In the genomic region with DNA sequence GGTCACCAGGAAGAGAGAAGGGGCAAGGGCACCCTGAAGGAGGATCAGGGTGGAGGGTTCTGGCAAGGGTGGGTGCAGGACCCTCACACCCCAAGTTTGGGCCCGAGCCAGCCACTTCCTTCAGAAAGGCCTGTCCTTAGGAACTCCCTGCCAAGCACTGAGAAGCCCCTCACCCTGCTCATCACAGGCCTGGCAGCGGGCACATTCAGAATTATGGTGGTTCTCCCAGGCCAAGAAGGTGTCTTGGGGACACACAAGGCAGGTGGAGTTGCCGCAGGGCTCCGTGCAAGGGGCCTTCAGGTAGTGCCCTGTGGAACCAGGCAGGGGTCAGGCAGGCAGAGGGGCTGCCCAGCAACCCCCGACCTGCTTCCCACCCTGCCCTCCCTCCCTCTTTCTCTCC, we compare ENCODE assay signal across 1 cellular context.
TF ChIP-seq lines count a peak whose summit lies in the region.

No MANE protein-coding gene starts in this region.

TF ChIP-seq in HepG2, 621 proteins besides CTCF, POLR2A, EP300 and RAD21:
- TF ChIP-seq IRX3 (CRISPR knock-in tag; IDR thresholded peaks at IDR 0.05; ENCODE audit: borderline replicate concordance, low read depth) (no peak), DNMT3B (CRISPR knock-in tag; conservative IDR thresholded peaks at IDR 0.05) (no peak), ZFP36L2 (CRISPR knock-in tag; IDR thresholded peaks at IDR 0.05) (no peak), ZNF496 (CRISPR knock-in tag; IDR thresholded peaks at IDR 0.05; ENCODE audit: insufficient replicate concordance) (no peak), ZKSCAN1 (IDR thresholded peaks at IDR 0.05; ENCODE audit: low read length) (no peak), TAF15 (IDR thresholded peaks at IDR 0.05; ENCODE audit: low read depth, low read length, poor library complexity, severe bottlenecking) (no peak), FLYWCH1 (CRISPR knock-in tag; IDR thresholded peaks at IDR 0.05) (no peak), ZNF431 (CRISPR knock-in tag; IDR thresholded peaks at IDR 0.05; ENCODE audit: borderline replicate concordance, low read depth) (0 out of 2 replicates have a peak, but pooled peaks have one; percentile 7), NONO (IDR thresholded peaks at IDR 0.05) (no peak), NONO (CRISPR knock-in tag; conservative IDR thresholded peaks at IDR 0.05) (no peak), KLF6 (CRISPR knock-in tag; IDR thresholded peaks at IDR 0.05) (no peak), CCDC6 (CRISPR knock-in tag; IDR thresholded peaks at IDR 0.05) (no peak), ZNF558 (CRISPR knock-in tag; IDR thresholded peaks at IDR 0.05; ENCODE audit: borderline replicate concordance) (0 out of 2 replicates have a peak, but pooled peaks have one; percentile 37), MTA3 (CRISPR knock-in tag; IDR thresholded peaks at IDR 0.05) (no peak), NR2F2 (IDR thresholded peaks at IDR 0.05; ENCODE audit: borderline replicate concordance, low read depth) (no peak), POGZ (CRISPR knock-in tag; IDR thresholded peaks at IDR 0.05) (no peak), AGO1 (IDR thresholded peaks at IDR 0.05; ENCODE audit: low read depth, low read length, poor library complexity, severe bottlenecking) (peak; percentile 10)
- TF ChIP-seq, protein P1, sequence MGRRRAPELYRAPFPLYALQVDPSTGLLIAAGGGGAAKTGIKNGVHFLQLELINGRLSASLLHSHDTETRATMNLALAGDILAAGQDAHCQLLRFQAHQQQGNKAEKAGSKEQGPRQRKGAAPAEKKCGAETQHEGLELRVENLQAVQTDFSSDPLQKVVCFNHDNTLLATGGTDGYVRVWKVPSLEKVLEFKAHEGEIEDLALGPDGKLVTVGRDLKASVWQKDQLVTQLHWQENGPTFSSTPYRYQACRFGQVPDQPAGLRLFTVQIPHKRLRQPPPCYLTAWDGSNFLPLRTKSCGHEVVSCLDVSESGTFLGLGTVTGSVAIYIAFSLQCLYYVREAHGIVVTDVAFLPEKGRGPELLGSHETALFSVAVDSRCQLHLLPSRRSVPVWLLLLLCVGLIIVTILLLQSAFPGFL (CRISPR knock-in tag; IDR thresholded peaks at IDR 0.05) = no peak
- TF ChIP-seq, protein P2, sequence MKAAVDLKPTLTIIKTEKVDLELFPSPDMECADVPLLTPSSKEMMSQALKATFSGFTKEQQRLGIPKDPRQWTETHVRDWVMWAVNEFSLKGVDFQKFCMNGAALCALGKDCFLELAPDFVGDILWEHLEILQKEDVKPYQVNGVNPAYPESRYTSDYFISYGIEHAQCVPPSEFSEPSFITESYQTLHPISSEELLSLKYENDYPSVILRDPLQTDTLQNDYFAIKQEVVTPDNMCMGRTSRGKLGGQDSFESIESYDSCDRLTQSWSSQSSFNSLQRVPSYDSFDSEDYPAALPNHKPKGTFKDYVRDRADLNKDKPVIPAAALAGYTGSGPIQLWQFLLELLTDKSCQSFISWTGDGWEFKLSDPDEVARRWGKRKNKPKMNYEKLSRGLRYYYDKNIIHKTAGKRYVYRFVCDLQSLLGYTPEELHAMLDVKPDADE (CRISPR knock-in tag; IDR thresholded peaks at IDR 0.05) = no peak
- TF ChIP-seq, protein P3, sequence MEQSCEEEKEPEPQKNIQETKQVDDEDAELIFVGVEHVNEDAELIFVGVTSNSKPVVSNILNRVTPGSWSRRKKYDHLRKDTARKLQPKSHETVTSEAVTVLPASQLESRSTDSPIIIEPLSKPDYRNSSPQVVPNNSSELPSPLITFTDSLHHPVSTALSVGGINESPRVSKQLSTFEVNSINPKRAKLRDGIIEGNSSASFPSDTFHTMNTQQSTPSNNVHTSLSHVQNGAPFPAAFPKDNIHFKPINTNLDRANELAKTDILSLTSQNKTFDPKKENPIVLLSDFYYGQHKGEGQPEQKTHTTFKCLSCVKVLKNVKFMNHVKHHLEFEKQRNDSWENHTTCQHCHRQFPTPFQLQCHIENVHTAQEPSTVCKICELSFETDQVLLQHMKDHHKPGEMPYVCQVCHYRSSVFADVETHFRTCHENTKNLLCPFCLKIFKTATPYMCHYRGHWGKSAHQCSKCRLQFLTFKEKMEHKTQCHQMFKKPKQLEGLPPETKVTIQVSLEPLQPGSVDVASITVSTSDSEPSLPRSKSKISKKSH (CRISPR knock-in tag; IDR thresholded peaks at IDR 0.05; ENCODE audit: borderline replicate concordance) = 0 out of 2 replicates have a peak, but pooled peaks have one; percentile 6
- TF ChIP-seq, protein P4, sequence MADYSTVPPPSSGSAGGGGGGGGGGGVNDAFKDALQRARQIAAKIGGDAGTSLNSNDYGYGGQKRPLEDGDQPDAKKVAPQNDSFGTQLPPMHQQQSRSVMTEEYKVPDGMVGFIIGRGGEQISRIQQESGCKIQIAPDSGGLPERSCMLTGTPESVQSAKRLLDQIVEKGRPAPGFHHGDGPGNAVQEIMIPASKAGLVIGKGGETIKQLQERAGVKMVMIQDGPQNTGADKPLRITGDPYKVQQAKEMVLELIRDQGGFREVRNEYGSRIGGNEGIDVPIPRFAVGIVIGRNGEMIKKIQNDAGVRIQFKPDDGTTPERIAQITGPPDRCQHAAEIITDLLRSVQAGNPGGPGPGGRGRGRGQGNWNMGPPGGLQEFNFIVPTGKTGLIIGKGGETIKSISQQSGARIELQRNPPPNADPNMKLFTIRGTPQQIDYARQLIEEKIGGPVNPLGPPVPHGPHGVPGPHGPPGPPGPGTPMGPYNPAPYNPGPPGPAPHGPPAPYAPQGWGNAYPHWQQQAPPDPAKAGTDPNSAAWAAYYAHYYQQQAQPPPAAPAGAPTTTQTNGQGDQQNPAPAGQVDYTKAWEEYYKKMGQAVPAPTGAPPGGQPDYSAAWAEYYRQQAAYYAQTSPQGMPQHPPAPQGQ (CRISPR knock-in tag; IDR thresholded peaks at IDR 0.05; ENCODE audit: borderline replicate concordance) = no peak
- TF ChIP-seq, protein P5, sequence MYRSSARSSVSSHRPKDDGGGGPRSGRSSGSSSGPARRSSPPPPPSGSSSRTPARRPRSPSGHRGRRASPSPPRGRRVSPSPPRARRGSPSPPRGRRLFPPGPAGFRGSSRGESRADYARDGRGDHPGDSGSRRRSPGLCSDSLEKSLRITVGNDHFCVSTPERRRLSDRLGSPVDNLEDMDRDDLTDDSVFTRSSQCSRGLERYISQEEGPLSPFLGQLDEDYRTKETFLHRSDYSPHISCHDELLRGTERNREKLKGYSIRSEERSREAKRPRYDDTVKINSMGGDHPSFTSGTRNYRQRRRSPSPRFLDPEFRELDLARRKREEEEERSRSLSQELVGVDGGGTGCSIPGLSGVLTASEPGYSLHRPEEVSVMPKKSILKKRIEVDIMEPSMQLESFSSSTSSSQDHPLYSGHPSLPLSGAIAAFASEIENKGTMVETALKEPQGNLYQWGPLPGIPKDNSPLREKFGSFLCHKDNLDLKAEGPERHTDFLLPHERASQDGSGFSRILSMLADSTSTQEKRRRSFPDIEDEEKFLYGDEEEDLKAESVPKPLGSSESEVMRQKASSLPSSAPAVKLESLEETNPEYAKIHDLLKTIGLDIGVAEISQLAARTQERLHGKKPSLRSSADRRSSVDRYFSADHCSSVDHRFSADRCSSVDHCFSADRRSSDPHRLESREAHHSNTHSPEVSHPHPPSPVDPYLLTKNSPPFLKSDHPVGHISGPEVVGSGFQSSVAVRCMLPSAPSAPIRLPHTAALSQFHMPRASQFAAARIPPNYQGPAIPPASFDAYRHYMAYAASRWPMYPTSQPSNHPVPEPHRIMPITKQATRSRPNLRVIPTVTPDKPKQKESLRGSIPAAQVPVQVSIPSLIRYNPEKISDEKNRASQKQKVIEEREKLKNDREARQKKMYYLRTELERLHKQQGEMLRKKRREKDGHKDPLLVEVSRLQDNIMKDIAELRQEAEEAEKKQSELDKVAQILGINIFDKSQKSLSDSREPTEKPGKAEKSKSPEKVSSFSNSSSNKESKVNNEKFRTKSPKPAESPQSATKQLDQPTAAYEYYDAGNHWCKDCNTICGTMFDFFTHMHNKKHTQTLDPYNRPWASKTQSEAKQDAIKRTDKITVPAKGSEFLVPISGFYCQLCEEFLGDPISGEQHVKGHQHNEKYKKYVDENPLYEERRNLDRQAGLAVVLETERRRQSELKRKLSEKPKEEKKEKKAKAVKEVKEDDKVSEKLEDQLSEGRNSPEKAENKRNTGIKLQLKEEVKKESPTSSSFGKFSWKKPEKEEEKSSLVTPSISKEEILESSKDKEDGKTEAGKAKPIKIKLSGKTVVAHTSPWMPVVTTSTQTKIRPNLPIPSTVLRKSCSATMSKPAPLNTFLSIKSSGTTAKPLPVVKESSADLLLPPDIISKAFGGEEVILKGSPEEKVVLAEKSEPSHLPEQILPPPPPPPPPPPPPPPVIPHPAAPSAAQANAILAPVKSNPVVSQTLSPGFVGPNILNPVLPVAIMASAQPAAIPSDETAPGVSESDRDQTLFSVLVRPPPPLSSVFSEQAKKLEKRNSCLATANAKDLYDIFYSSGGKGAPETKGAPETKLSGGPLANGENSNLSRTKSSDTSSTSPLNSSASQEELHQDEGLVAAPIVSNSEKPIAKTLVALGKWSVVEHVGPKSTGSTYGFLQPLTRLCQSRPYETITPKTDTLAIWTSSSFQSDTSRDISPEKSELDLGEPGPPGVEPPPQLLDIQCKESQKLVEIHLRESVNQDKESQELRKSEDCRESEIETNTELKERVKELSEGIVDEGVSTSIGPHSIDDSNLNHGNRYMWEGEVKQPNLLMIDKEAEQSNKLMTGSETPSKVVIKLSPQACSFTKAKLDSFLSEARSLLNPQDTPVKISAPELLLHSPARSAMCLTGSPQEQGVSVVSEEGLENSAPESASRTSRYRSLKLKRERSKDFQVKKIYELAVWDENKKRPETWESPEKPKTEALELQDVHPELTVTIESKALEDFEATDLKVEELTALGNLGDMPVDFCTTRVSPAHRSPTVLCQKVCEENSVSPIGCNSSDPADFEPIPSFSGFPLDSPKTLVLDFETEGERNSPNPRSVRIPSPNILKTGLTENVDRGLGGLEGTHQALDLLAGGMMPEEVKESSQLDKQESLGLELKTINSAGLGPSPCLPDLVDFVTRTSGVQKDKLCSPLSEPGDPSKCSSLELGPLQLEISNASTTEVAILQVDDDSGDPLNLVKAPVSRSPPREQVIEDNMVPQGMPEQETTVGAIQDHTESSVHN (CRISPR knock-in tag; IDR thresholded peaks at IDR 0.05) = no peak
- TF ChIP-seq, protein P6, sequence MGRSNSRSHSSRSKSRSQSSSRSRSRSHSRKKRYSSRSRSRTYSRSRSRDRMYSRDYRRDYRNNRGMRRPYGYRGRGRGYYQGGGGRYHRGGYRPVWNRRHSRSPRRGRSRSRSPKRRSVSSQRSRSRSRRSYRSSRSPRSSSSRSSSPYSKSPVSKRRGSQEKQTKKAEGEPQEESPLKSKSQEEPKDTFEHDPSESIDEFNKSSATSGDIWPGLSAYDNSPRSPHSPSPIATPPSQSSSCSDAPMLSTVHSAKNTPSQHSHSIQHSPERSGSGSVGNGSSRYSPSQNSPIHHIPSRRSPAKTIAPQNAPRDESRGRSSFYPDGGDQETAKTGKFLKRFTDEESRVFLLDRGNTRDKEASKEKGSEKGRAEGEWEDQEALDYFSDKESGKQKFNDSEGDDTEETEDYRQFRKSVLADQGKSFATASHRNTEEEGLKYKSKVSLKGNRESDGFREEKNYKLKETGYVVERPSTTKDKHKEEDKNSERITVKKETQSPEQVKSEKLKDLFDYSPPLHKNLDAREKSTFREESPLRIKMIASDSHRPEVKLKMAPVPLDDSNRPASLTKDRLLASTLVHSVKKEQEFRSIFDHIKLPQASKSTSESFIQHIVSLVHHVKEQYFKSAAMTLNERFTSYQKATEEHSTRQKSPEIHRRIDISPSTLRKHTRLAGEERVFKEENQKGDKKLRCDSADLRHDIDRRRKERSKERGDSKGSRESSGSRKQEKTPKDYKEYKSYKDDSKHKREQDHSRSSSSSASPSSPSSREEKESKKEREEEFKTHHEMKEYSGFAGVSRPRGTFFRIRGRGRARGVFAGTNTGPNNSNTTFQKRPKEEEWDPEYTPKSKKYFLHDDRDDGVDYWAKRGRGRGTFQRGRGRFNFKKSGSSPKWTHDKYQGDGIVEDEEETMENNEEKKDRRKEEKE (IDR thresholded peaks at IDR 0.05) = no peak
- TF ChIP-seq, protein P7, sequence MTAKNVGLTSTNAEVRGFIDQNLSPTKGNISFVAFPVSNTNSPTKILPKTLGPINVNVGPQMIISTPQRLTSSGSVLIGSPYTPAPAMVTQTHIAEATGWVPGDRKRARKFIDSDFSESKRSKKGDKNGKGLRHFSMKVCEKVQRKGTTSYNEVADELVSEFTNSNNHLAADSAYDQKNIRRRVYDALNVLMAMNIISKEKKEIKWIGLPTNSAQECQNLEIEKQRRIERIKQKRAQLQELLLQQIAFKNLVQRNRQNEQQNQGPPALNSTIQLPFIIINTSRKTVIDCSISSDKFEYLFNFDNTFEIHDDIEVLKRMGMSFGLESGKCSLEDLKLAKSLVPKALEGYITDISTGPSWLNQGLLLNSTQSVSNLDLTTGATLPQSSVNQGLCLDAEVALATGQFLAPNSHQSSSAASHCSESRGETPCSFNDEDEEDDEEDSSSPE (CRISPR knock-in tag; IDR thresholded peaks at IDR 0.05) = no peak
- TF ChIP-seq, protein P8, sequence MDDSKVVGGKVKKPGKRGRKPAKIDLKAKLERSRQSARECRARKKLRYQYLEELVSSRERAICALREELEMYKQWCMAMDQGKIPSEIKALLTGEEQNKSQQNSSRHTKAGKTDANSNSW (CRISPR knock-in tag; IDR thresholded peaks at IDR 0.05; ENCODE audit: borderline replicate concordance) = no peak
TF ChIP-seq in HepG2: peak in this region for 4.
